19 cellular contexts compared by ENCODE assay signal in genomic region chr2:111909079-111909478, GRCh38. TPM values are rescaled to one million over a fixed set of nuclear protein-coding genes. Genes with fewer than 3 reads are reported as not detected.
DNase-seq lines count a peak whose midpoint lies in the region; ATAC-seq and TF ChIP-seq lines count a peak whose summit lies in the region.
"Had no signal": no experiment of that assay in that cellular context is flagged by ENCODE, and none has a peak within 500 bp of the region (broad histone marks: within the 10 kb centered on the region; RNA-seq: fewer than 3 reads in every experiment).

No MANE protein-coding gene starts in this region.

- H3K27ac Mint-ChIP-seq in endodermal cell, result peak overlapping the region; percentile 75
- peak overlapping the region; percentile 94 to 98 (median 97) for H3K27ac Mint-ChIP-seq in nephron
- no peak overlapping the region for H3K27ac Mint-ChIP-seq in activated CD8-positive, alpha-beta memory T cell treated with anti-CD3 and anti-CD28 coated beads, Interleukin-2, amount 10 ng/mL, durations not matched to agents 7 days and 5 days
- H3K27ac Mint-ChIP-seq: activated T-helper 17 cell treated with anti-CD3 and anti-CD28 coated beads, Interleukin-2, amount 50 U/mL, for 72 hours had no signal

- no peak for TF ChIP-seq EP300 in transverse colon (IDR thresholded peaks at IDR 0.05; ENCODE audit: low read depth)

- no peaks in the 10 kb centered on the region for H3K9me3 ChIP-seq in breast epithelium
- no peaks in the 10 kb centered on the region for H3K9me3 ChIP-seq in mammary epithelial cell (replicated peaks; ENCODE audit: insufficient read depth, low read length)
- H3K9me3 ChIP-seq in endodermal cell (ENCODE audit: control insufficient read depth, low read length), result no peaks in the 10 kb centered on the region
- H3K9me3 ChIP-seq in transverse colon, result no peaks in the 10 kb centered on the region
- H3K9me3 ChIP-seq: Peyer's patch, SK-N-SH had no signal

- TF ChIP-seq CTCF in breast epithelium (IDR thresholded peaks at IDR 0.05) (no peak), mammary epithelial cell (conservative IDR thresholded peaks at IDR 0.05 in 1 of 2, IDR thresholded peaks at IDR 0.05 in 1 of 2; ENCODE audit: extremely low read depth in 1 of 2, insufficient read depth in 1 of 2, low read depth in 1 of 2, low read length in 2 of 2) (no peak), endodermal cell (conservative IDR thresholded peaks at IDR 0.05) (no peak), nephron (IDR thresholded peaks at IDR 0.05; ENCODE audit: unreplicated experiment in 3 of 3) (no peak), transverse colon (IDR thresholded peaks at IDR 0.05) (no peak)

- H3K27ac ChIP-seq in breast epithelium (peak overlapping the region; percentile 6 to 32), mammary epithelial cell (ENCODE audit: insufficient read depth, low read depth, low read length) (no peak overlapping the region), endodermal cell (ENCODE audit: low read depth, low read length) (no peak overlapping the region), transverse colon (peak overlapping the region; percentile 17 to 48 (median 34))
- H3K27ac ChIP-seq: C4-2B, Peyer's patch had no signal

- ATAC-seq in activated CD8-positive, alpha-beta memory T cell treated with anti-CD3 and anti-CD28 coated beads, Interleukin-2, amount 10 ng/mL, durations not matched to agents 7 days and 5 days, result no peak
- ATAC-seq in GM21717 (IDR thresholded peaks at IDR 0.05; ENCODE audit: unreplicated experiment), result no peak
- ATAC-seq: activated T-helper 17 cell treated with anti-CD3 and anti-CD28 coated beads, Interleukin-2, amount 50 U/mL, for 72 hours had no signal

- no peak overlapping the region for H3K4me2 ChIP-seq in mammary epithelial cell (ENCODE audit: insufficient read depth, low read depth, low read length)
- H3K4me2 ChIP-seq: SK-N-SH had no signal

- WGBS in mammary epithelial cell (ENCODE audit: low coverage, missing lambda C conversion rate), result 49% methylated on average over 3 of the region's 3 CpGs
- 79% methylated on average over 3 of the region's 3 CpGs for WGBS in endodermal cell (ENCODE audit: insufficient coverage in 1 of 2, insufficient read length in 1 of 2), 2 experiments
- 77 to 79% methylated on average over 3 of the region's 3 CpGs for WGBS in transverse colon (ENCODE audit: low coverage in 1 of 2), 2 donors

- H3K36me3 ChIP-seq in breast epithelium, result no peaks in the 10 kb centered on the region
- no peaks in the 10 kb centered on the region for H3K36me3 ChIP-seq in mammary epithelial cell (ENCODE audit: insufficient read depth, low read length)
- peaks cover 7% of the 10 kb centered on the region for H3K36me3 ChIP-seq in endodermal cell (ENCODE audit: control insufficient read depth, insufficient read depth, low read length)
- H3K36me3 ChIP-seq in transverse colon, result no peaks in the 10 kb centered on the region
- H3K36me3 ChIP-seq: Peyer's patch had no signal

- intact Hi-C loops in breast epithelium (cut with DNase I; ENCODE audit: low total_unique reads), result no loop called here
- intact Hi-C loops in mammary epithelial cell (cut with micrococcal nuclease), result no loop called here
- intact Hi-C loops in transverse colon (cut with DNase I; ENCODE audit: low total_unique reads), result no loop called here

- H3K4me3 Mint-ChIP-seq in endodermal cell (peak overlapping the region; percentile 17), nephron (no peak overlapping the region)
- H3K4me3 Mint-ChIP-seq in activated CD8-positive, alpha-beta memory T cell treated with anti-CD3 and anti-CD28 coated beads, Interleukin-2, amount 10 ng/mL, durations not matched to agents 7 days and 5 days, result no peak overlapping the region
- H3K4me3 Mint-ChIP-seq: activated T-helper 17 cell treated with anti-CD3 and anti-CD28 coated beads, Interleukin-2, amount 50 U/mL, for 72 hours; central memory CD8-positive, alpha-beta T cell had no signal

- dilution Hi-C loops in mammary epithelial cell (cut with HindIII; ENCODE audit: low sequenced_read_pairs), result no loop called here

- in situ Hi-C loops in mammary epithelial cell (cut with MboI; ENCODE audit: low sequenced_read_pairs in 2 of 2) (no loop called here), transverse colon (cut with MboI; ENCODE audit: low pct_ligation_motif_present in 1 of 4, low pct_unique_long_range_greater_than_20kb in 1 of 4, low sequenced_read_pairs in 3 of 4) (loop anchor here in 2 of 4 donors (10.0 kb wide), 1 partner anchor 126 kb away; no protein-coding TSS in a partner anchor)

- H3K79me2 ChIP-seq in mammary epithelial cell (ENCODE audit: insufficient read depth, low read length), result no peaks in the 10 kb centered on the region

- H3K9ac ChIP-seq in mammary epithelial cell (ENCODE audit: insufficient read depth, low read length), result no peak overlapping the region
- H3K9ac ChIP-seq in endodermal cell (ENCODE audit: extremely low read depth, low read length, poor library complexity, severe bottlenecking), result peak overlapping the region; percentile 6
- H3K9ac ChIP-seq: SK-N-SH had no signal

- no peaks in the 10 kb centered on the region for H4K20me1 ChIP-seq in mammary epithelial cell (ENCODE audit: insufficient read depth, low read length)

- peaks cover 50% of the 10 kb centered on the region for H3K4me1 Mint-ChIP-seq in endodermal cell
- peaks cover 53% of the 10 kb centered on the region for H3K4me1 Mint-ChIP-seq in nephron
- H3K4me1 Mint-ChIP-seq in activated CD8-positive, alpha-beta memory T cell treated with anti-CD3 and anti-CD28 coated beads, Interleukin-2, amount 10 ng/mL, durations not matched to agents 7 days and 5 days, result peaks cover 9% of the 10 kb centered on the region

- no peak overlapping the region for H3K4me3 ChIP-seq in breast epithelium
- no peak overlapping the region for H3K4me3 ChIP-seq in mammary epithelial cell (replicated peaks in 1 of 3; ENCODE audit: insufficient read depth in 1 of 3, low read depth in 2 of 3, low read length in 3 of 3)
- peak overlapping the region; percentile 59 for H3K4me3 ChIP-seq in endodermal cell (ENCODE audit: low read length)
- no peak overlapping the region for H3K4me3 ChIP-seq in transverse colon
- H3K4me3 ChIP-seq: Peyer's patch had no signal

- no TSS peak for BruUV-seq in mammary epithelial cell (replicated peaks; lab: Mats Ljungman, UMichigan)

- CTCF ChIA-PET in mammary epithelial cell (lab: Charles Lee; ENCODE audit: low non-redundant PET), result no interaction called here
- CTCF ChIA-PET in activated CD8-positive, alpha-beta memory T cell treated with anti-CD3 and anti-CD28 coated beads, Interleukin-2, amount 10 ng/mL, durations not matched to agents 7 days and 5 days (lab: Charles Lee), result no interaction called here

- no peak overlapping the region for H2AFZ ChIP-seq in mammary epithelial cell (ENCODE audit: low read depth, low read length)

- H3K36me3 Mint-ChIP-seq in endodermal cell (ENCODE audit: low read depth) (no peaks in the 10 kb centered on the region), nephron (ENCODE audit: low read depth) (no peaks in the 10 kb centered on the region)
- no peaks in the 10 kb centered on the region for H3K36me3 Mint-ChIP-seq in activated CD8-positive, alpha-beta memory T cell treated with anti-CD3 and anti-CD28 coated beads, Interleukin-2, amount 10 ng/mL, durations not matched to agents 7 days and 5 days

- no peaks in the 10 kb centered on the region for H3K27me3 Mint-ChIP-seq in endodermal cell (ENCODE audit: insufficient read depth)
- no peaks in the 10 kb centered on the region for H3K27me3 Mint-ChIP-seq in nephron (ENCODE audit: low read depth)
- H3K27me3 Mint-ChIP-seq in activated CD8-positive, alpha-beta memory T cell treated with anti-CD3 and anti-CD28 coated beads, Interleukin-2, amount 10 ng/mL, durations not matched to agents 7 days and 5 days, result peaks cover 8% of the 10 kb centered on the region
- H3K27me3 Mint-ChIP-seq: activated T-helper 17 cell treated with anti-CD3 and anti-CD28 coated beads, Interleukin-2, amount 50 U/mL, for 72 hours; central memory CD8-positive, alpha-beta T cell had no signal

- DNase-seq in breast epithelium (ENCODE audit: low spot score in 2 of 2) (no peak), mammary epithelial cell (no peak), endodermal cell (no peak), transverse colon (no peak), putamen (ENCODE audit: low spot score) (no peak)
- DNase-seq in activated CD8-positive, alpha-beta memory T cell treated with anti-CD3 and anti-CD28 coated beads, Interleukin-2, amount 10 ng/mL, durations not matched to agents 7 days and 5 days, result no peak
- DNase-seq: effector memory CD4-positive, alpha-beta T cell; NCI-H1436; NCI-H2171; NCI-H774; nucleus accumbens; Peyer's patch; SK-N-SH; T1000 had no signal

- H3K9me3 Mint-ChIP-seq in endodermal cell (no peaks in the 10 kb centered on the region), nephron (no peaks in the 10 kb centered on the region)
- H3K9me3 Mint-ChIP-seq in activated CD8-positive, alpha-beta memory T cell treated with anti-CD3 and anti-CD28 coated beads, Interleukin-2, amount 10 ng/mL, durations not matched to agents 7 days and 5 days (ENCODE audit: low read depth), result no peaks in the 10 kb centered on the region
- H3K9me3 Mint-ChIP-seq: activated T-helper 17 cell treated with anti-CD3 and anti-CD28 coated beads, Interleukin-2, amount 50 U/mL, for 72 hours; central memory CD8-positive, alpha-beta T cell had no signal

- TF ChIP-seq POLR2A in breast epithelium (IDR thresholded peaks at IDR 0.05) (no peak), transverse colon (IDR thresholded peaks at IDR 0.05) (no peak)

- H3K27me3 ChIP-seq in breast epithelium, result no peaks in the 10 kb centered on the region
- H3K27me3 ChIP-seq in mammary epithelial cell (ENCODE audit: insufficient read depth, low read length), result peaks cover 5% of the 10 kb centered on the region
- no peaks in the 10 kb centered on the region for H3K27me3 ChIP-seq in endodermal cell (ENCODE audit: control insufficient read depth, insufficient read depth, low read length, poor library complexity, severe bottlenecking)
- no peaks in the 10 kb centered on the region for H3K27me3 ChIP-seq in transverse colon
- H3K27me3 ChIP-seq: Peyer's patch had no signal

- H3K4me1 ChIP-seq in breast epithelium, result peaks cover 0 to 15% of the 10 kb centered on the region in 2 donors
- H3K4me1 ChIP-seq in mammary epithelial cell (ENCODE audit: insufficient read depth, low read length), result peaks cover 7% of the 10 kb centered on the region
- peaks cover 31% of the 10 kb centered on the region for H3K4me1 ChIP-seq in endodermal cell (ENCODE audit: control insufficient read depth, insufficient read depth, low read length)
- peaks cover 9 to 50% (median 16%) of the 10 kb centered on the region in 4 donors for H3K4me1 ChIP-seq in transverse colon

RNA-seq across cellular contexts. Expression of gene MERTK, which starts 10.7 kb away (rescaled TPM):
- total RNA-seq in breast epithelium, result 10 to 100 TPM; 21.0 to 84.3 (median 36.3) TPM
- under 1 TPM; under 0.01 to 0.19 TPM for total RNA-seq in mammary epithelial cell
- 0.05 TPM for polyA plus RNA-seq in mammary epithelial cell
- not detected for polyA minus RNA-seq in mammary epithelial cell
- total RNA-seq in endodermal cell, result 10 to 100 TPM; 22.3 to 36.6 TPM
- polyA plus RNA-seq in endodermal cell (2013, experiment 1 of 2), result 11.9 TPM
- polyA plus RNA-seq in endodermal cell (2013, experiment 2 of 2), result 10.9 TPM
- 10 to 100 TPM; 10.8 to 28.6 (median 11.6) TPM for total RNA-seq in transverse colon
- total RNA-seq in activated CD8-positive, alpha-beta memory T cell treated with anti-CD3 and anti-CD28 coated beads, Interleukin-2, amount 10 ng/mL, durations not matched to agents 7 days and 5 days, result under 1 TPM; 0.09 to 0.30 TPM

RNA-seq across cellular contexts. Expression of gene ANAPC1, which starts 25.1 kb away (rescaled TPM):
- 10 to 100 TPM; 45.0 to 52.8 (median 49.5) TPM for total RNA-seq in breast epithelium
- 10 to 100 TPM; 50.3 to 65.3 TPM for total RNA-seq in mammary epithelial cell
- polyA plus RNA-seq in mammary epithelial cell, result 29.2 TPM
- 72.6 TPM for polyA minus RNA-seq in mammary epithelial cell
- 10 to 100 TPM; 74.5 to 79.9 TPM for total RNA-seq in endodermal cell
- 33.4 TPM for polyA plus RNA-seq in endodermal cell (2013, experiment 1 of 2)
- polyA plus RNA-seq in endodermal cell (2013, experiment 2 of 2), result 31.3 TPM
- total RNA-seq in transverse colon, result 10 to 100 TPM; 37.3 to 67.3 (median 51.4) TPM
- total RNA-seq in activated CD8-positive, alpha-beta memory T cell treated with anti-CD3 and anti-CD28 coated beads, Interleukin-2, amount 10 ng/mL, durations not matched to agents 7 days and 5 days, result 10 to 100 TPM; 71.5 to 97.1 TPM

Comparison
In these comparisons a context has a peak if more than half of its experiments do, and no peak if none do; other contexts are left out.
1. H3K27ac ChIP-seq: peak in breast epithelium (2 of 2) and transverse colon (4 of 4); none in mammary epithelial cell (single experiment) and endodermal cell (single experiment).
2. RNA of gene MERTK, which starts 10.7 kb away (total RNA-seq): 22.3 to 36.6 TPM in endodermal cell, 21.0 to 84.3 TPM in breast epithelium and 10.8 to 28.6 TPM in transverse colon; 0.09 to 0.30 TPM in activated CD8-positive, alpha-beta memory T cell treated with anti-CD3 and anti-CD28 coated beads, Interleukin-2, amount 10 ng/mL, durations not matched to agents 7 days and 5 days and under 0.01 to 0.19 TPM in mammary epithelial cell; every median in the first group is over 4 times any median in the second.